ENCODE assay signal across 2 cellular contexts in genomic region chr3:197953881-197954280, GRCh38.
TF ChIP-seq lines count a peak whose summit lies in the region.

No MANE protein-coding gene starts in this region.

TF ChIP-seq in SK-N-SH, 30 proteins besides CTCF, POLR2A, EP300 and RAD21 (continued from another document):
- TF ChIP-seq PBX3 (IDR thresholded peaks at IDR 0.05) (no peak), REST (IDR thresholded peaks at IDR 0.05; ENCODE audit: low read depth, low read length) (no peak), EZH2phosphoT487 (IDR thresholded peaks at IDR 0.05; ENCODE audit: borderline replicate concordance, low read depth) (no peak), TAF1 (IDR thresholded peaks at IDR 0.05; ENCODE audit: borderline replicate concordance, low read depth, low read length) (no peak), MXI1 (IDR thresholded peaks at IDR 0.05; ENCODE audit: low read depth, low read length) (no peak), GATA2 (CRISPR knock-in tag; IDR thresholded peaks at IDR 0.05) (no peak), GABPA (IDR thresholded peaks at IDR 0.05; ENCODE audit: low read depth) (no peak)

TF ChIP-seq in SK-N-SH treated with all-trans-retinoic acid at 6 μM for 48 hours, 23 proteins besides CTCF, POLR2A, EP300 and RAD21 (continued from another document):
- TF ChIP-seq CSRNP3 (CRISPR knock-in tag; IDR thresholded peaks at IDR 0.05): no peak
- no peak for TF ChIP-seq CREB5 (CRISPR knock-in tag; IDR thresholded peaks at IDR 0.05; ENCODE audit: low read depth)
- no peak for TF ChIP-seq TOX (CRISPR knock-in tag; IDR thresholded peaks at IDR 0.05; ENCODE audit: borderline replicate concordance)
